ENCODE assay signal across 9 cellular contexts in the genomic region with DNA sequence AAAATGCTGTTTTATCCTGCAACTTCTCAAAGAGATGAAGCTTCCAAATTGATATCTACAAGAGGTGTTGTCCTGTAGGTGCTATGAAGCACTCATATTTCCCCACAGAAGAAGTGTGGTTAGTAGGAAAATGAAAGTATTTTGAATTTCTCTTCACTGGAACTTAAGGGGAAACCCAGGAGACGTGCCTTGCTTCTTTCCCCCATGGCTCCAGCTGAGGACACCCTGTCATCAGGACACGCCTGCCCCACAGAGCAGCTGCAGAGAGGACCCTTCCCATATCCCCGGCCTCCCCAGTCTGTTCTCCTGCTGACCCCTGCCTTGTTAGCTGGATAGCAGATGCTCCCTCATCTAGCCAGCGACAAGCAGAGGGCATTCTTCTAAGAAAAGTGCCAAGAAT.
A peak's percentile ranks its signal among the peaks of the same experiment; 100 is the strongest.
DNase-seq lines count a peak whose midpoint lies in the region; ATAC-seq, FAIRE-seq and TF ChIP-seq lines count a peak whose summit lies in the region.
"Had no signal": no experiment of that assay in that cellular context is flagged by ENCODE, and none has a peak within 500 bp of the region (broad histone marks: within the 10 kb centered on the region; RNA-seq: fewer than 3 reads in every experiment).

No MANE protein-coding gene starts in this region.

- peaks cover 40% of the 10 kb centered on the region for H3K4me1 Mint-ChIP-seq in activated CD8-positive, alpha-beta T cell treated with anti-CD3 and anti-CD28 coated beads for 36 hours (ENCODE audit: low read depth)
- peaks cover 15% of the 10 kb centered on the region for H3K4me1 Mint-ChIP-seq in GM23338

- peaks cover 19% of the 10 kb centered on the region for H3K9me2 ChIP-seq in GM23338 (ENCODE audit: insufficient read depth)

- H3K27me3 ChIP-seq in dorsolateral prefrontal cortex (peaks cover 0 to 4% (median 0%) of the 10 kb centered on the region in 45 donors), H7 (ENCODE audit: control insufficient read depth, insufficient read depth, low read length) (no peaks in the 10 kb centered on the region), GM23338 (ENCODE audit: insufficient read depth) (no peaks in the 10 kb centered on the region)

- POLR2A ChIA-PET in activated CD8-positive, alpha-beta T cell treated with anti-CD3 and anti-CD28 coated beads for 36 hours (lab: Charles Lee) = interaction anchor here (0.6 to 1.8 kb wide), 7 partner anchors 10 to 638 kb away, joined by 3 to 4 read pairs (median 3); no protein-coding TSS in a partner anchor

- peak overlapping the region; percentile 59 for H3K4me3 Mint-ChIP-seq in activated CD8-positive, alpha-beta T cell treated with anti-CD3 and anti-CD28 coated beads for 36 hours
- no peak overlapping the region for H3K4me3 Mint-ChIP-seq in GM23338

- H3K27ac ChIP-seq in dorsolateral prefrontal cortex = no peak overlapping the region
- no peak overlapping the region for H3K27ac ChIP-seq in GM23338 (ENCODE audit: low read depth)
- H3K27ac ChIP-seq: parathyroid adenoma had no signal

- DNase-seq in GM19239 (ENCODE audit: insufficient read length, low spot score) (peak; percentile 4), dorsolateral prefrontal cortex (no peak), H7 (no peak), GM23338 (ENCODE audit: low spot score) (no peak), GM12891 (ENCODE audit: insufficient read length, low spot score) (no peak)
- DNase-seq in activated CD8-positive, alpha-beta T cell treated with anti-CD3 and anti-CD28 coated beads for 36 hours = peak; percentile 67
- DNase-seq in stimulated activated CD4-positive, alpha-beta T cell treated with anti-CD3 and anti-CD28 coated beads, TNF-alpha, amount 100 ng/mL, for 4 hours (ENCODE audit: low read depth in 3 of 3) = peak; percentile 18 to 25 (median 19)

- H3K36me3 Mint-ChIP-seq in activated CD8-positive, alpha-beta T cell treated with anti-CD3 and anti-CD28 coated beads for 36 hours (ENCODE audit: low read depth) = peaks cover 8% of the 10 kb centered on the region
- no peaks in the 10 kb centered on the region for H3K36me3 Mint-ChIP-seq in GM23338 (ENCODE audit: low read depth)

- H3K4me1 ChIP-seq in GM23338 (ENCODE audit: insufficient read depth) = peaks cover 11% of the 10 kb centered on the region
- H3K4me1 ChIP-seq: parathyroid adenoma had no signal

- no peaks in the 10 kb centered on the region for H4K20me1 ChIP-seq in GM23338 (replicated peaks; ENCODE audit: insufficient read depth)

- no peaks in the 10 kb centered on the region for H3K36me3 ChIP-seq in H7 (replicated peaks; ENCODE audit: control insufficient read depth, insufficient read depth, low read length)
- no peaks in the 10 kb centered on the region for H3K36me3 ChIP-seq in GM23338 (ENCODE audit: insufficient read depth)

- TF ChIP-seq CTCF in activated CD8-positive, alpha-beta T cell treated with anti-CD3 and anti-CD28 coated beads for 36 hours (IDR thresholded peaks at IDR 0.05) = no peak
- TF ChIP-seq CTCF in dorsolateral prefrontal cortex (IDR thresholded peaks at IDR 0.05 in 54 of 56, conservative IDR thresholded peaks at IDR 0.05 in 2 of 56; ENCODE audit: low read depth in 1 of 56, partially characterized antibody in 56 of 56) (no peak), GM23338 (conservative IDR thresholded peaks at IDR 0.05; ENCODE audit: low read depth in 2 of 2) (no peak)

- peaks cover 13% of the 10 kb centered on the region for H3K9me3 Mint-ChIP-seq in activated CD8-positive, alpha-beta T cell treated with anti-CD3 and anti-CD28 coated beads for 36 hours
- no peaks in the 10 kb centered on the region; the same call in 2 of the 3 replicates for H3K9me3 Mint-ChIP-seq in GM23338

- H2AFZ ChIP-seq in GM23338 = no peak overlapping the region
- H2AFZ ChIP-seq: parathyroid adenoma had no signal

- CTCF ChIA-PET in activated CD8-positive, alpha-beta T cell treated with anti-CD3 and anti-CD28 coated beads for 36 hours (lab: Charles Lee) = interaction anchor here (1.3 to 1.4 kb wide), 3 partner anchors 42 to 491 kb away, joined by 3 to 7 read pairs (median 4); no protein-coding TSS in a partner anchor

- H3K27me3 Mint-ChIP-seq in activated CD8-positive, alpha-beta T cell treated with anti-CD3 and anti-CD28 coated beads for 36 hours = peaks cover 5% of the 10 kb centered on the region
- no peaks in the 10 kb centered on the region for H3K27me3 Mint-ChIP-seq in GM23338 (ENCODE audit: insufficient read depth, low read depth, poor library complexity)

- no peaks in the 10 kb centered on the region for H3F3A ChIP-seq in GM23338 (replicated peaks; ENCODE audit: low read depth)

- H3K4me3 ChIP-seq in dorsolateral prefrontal cortex (no peak overlapping the region), H7 (ENCODE audit: insufficient read depth, low read depth, low read length) (no peak overlapping the region), GM23338 (no peak overlapping the region)

- no peak overlapping the region for H3K4me2 ChIP-seq in GM23338

- TF ChIP-seq POLR2A in GM12891 (IDR thresholded peaks at IDR 0.05; ENCODE audit: low read depth, low read length) = no peak

- H3K79me2 ChIP-seq in GM23338 (replicated peaks; ENCODE audit: insufficient read depth) = no peaks in the 10 kb centered on the region
- H3K79me2 ChIP-seq: parathyroid adenoma had no signal

- peak; percentile 85 for FAIRE-seq in GM19239 (lab: Jason Lieb, UNC)
- FAIRE-seq in GM12891 (lab: Jason Lieb, UNC) = no peak

- H3K27ac Mint-ChIP-seq in activated CD8-positive, alpha-beta T cell treated with anti-CD3 and anti-CD28 coated beads for 36 hours = peak overlapping the region; percentile 99
- no peak overlapping the region for H3K27ac Mint-ChIP-seq in GM23338

- intact Hi-C loops in activated CD8-positive, alpha-beta T cell treated with anti-CD3 and anti-CD28 coated beads for 36 hours (cut with micrococcal nuclease) = loop anchor here (1.0 to 5.0 kb wide), 3 partner anchors 69 to 491 kb away; no protein-coding TSS in a partner anchor
- intact Hi-C loops in dorsolateral prefrontal cortex (cut with DNase I) = no loop called here

- ATAC-seq in HG02973 (IDR thresholded peaks at IDR 0.05; ENCODE audit: unreplicated experiment) = peak; percentile 29
- peak; percentile 69 for ATAC-seq in activated CD8-positive, alpha-beta T cell treated with anti-CD3 and anti-CD28 coated beads for 36 hours
- no peak for ATAC-seq in GM23338

TF ChIP-seq in GM23338, 12 proteins besides CTCF, POLR2A, EP300 and RAD21 (continues in another document):
- no peak for TF ChIP-seq STAT1 (IDR thresholded peaks at IDR 0.05; ENCODE audit: unreplicated experiment)
- TF ChIP-seq JUNB (IDR thresholded peaks at IDR 0.05; ENCODE audit: unreplicated experiment) = no peak
- no peak for TF ChIP-seq NANOG (IDR thresholded peaks at IDR 0.05; ENCODE audit: borderline replicate concordance)
- TF ChIP-seq EZH2phosphoT487 (IDR thresholded peaks at IDR 0.05; ENCODE audit: unreplicated experiment) = no peak
- no peak for TF ChIP-seq ZNF114 (CRISPR knock-in tag; IDR thresholded peaks at IDR 0.05)
- no peak for TF ChIP-seq POLR2AphosphoS5 (IDR thresholded peaks at IDR 0.05; ENCODE audit: low read depth)
- TF ChIP-seq ZNF331 (CRISPR knock-in tag; IDR thresholded peaks at IDR 0.05; ENCODE audit: low read depth) = no peak
- TF ChIP-seq, protein P1, sequence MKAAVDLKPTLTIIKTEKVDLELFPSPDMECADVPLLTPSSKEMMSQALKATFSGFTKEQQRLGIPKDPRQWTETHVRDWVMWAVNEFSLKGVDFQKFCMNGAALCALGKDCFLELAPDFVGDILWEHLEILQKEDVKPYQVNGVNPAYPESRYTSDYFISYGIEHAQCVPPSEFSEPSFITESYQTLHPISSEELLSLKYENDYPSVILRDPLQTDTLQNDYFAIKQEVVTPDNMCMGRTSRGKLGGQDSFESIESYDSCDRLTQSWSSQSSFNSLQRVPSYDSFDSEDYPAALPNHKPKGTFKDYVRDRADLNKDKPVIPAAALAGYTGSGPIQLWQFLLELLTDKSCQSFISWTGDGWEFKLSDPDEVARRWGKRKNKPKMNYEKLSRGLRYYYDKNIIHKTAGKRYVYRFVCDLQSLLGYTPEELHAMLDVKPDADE (IDR thresholded peaks at IDR 0.05) = no peak
- no peak for TF ChIP-seq EZH2 (IDR thresholded peaks at IDR 0.05; ENCODE audit: low read depth, unreplicated experiment)

TF ChIP-seq in GM12891, 5 proteins besides CTCF, POLR2A, EP300 and RAD21:
- no peak for TF ChIP-seq PAX5 (IDR thresholded peaks at IDR 0.05; ENCODE audit: insufficient read depth, low read length, severe bottlenecking)
- no peak for TF ChIP-seq TAF1 (IDR thresholded peaks at IDR 0.05; ENCODE audit: low read depth, low read length)
- no peak for TF ChIP-seq POLR2AphosphoS5 (IDR thresholded peaks at IDR 0.05; ENCODE audit: low read depth, low read length)
- TF ChIP-seq POU2F2 (IDR thresholded peaks at IDR 0.05; ENCODE audit: low read depth, low read length) = no peak
- no peak for TF ChIP-seq SPI1 (IDR thresholded peaks at IDR 0.05; ENCODE audit: low read depth, low read length)

Comparison
In these comparisons a context has a peak if more than half of its experiments do, and no peak if none do; other contexts are left out.
1. DNase-seq: peak in GM19239 (single experiment), activated CD8-positive, alpha-beta T cell treated with anti-CD3 and anti-CD28 coated beads for 36 hours (single experiment) and stimulated activated CD4-positive, alpha-beta T cell treated with anti-CD3 and anti-CD28 coated beads, TNF-alpha, amount 100 ng/mL, for 4 hours (3 of 3); none in dorsolateral prefrontal cortex (0 of 10), H7 (single experiment), GM23338 (single experiment) and GM12891 (single experiment).